In the genomic region with DNA sequence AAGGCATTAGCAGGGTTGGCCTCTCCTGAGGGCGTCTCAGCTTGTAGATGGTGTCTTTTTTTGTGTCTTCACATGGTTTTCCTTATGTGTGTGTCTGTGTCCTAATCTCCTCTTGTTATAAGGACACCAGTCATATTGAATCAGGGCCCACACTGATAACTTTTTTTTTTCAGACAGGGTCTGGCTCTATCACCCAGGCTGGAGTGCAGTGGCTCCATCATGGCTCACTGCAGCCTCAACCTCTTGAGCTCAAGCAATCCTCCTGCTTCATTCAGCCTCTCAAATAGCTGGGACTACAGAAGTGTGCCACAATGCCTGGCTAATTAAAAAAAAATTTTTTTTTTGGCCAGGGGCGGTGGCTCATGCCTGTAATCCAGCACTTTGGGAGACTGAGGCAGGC, we compare ENCODE assay signal across 6 cellular contexts.
"Had no signal": no experiment of that assay in that cellular context is flagged by ENCODE, and none has a peak within 500 bp of the region (broad histone marks: within the 10 kb centered on the region; RNA-seq: fewer than 3 reads in every experiment).

No MANE protein-coding gene starts in this region.

- H3K27me3 Mint-ChIP-seq: IgD-negative memory B cell had no signal

- DNase-seq: GOT3, H7, KG1 had no signal

- H3K4me1 Mint-ChIP-seq: IgD-negative memory B cell had no signal

- H3K9me3 Mint-ChIP-seq: IgD-negative memory B cell had no signal

- H3K4me3 ChIP-seq: HAP-1 had no signal

- H3K27ac ChIP-seq: HL-60 had no signal

- H3K27ac Mint-ChIP-seq: IgD-negative memory B cell had no signal

- H3K4me3 Mint-ChIP-seq: IgD-negative memory B cell had no signal

- H3K9me3 ChIP-seq: HAP-1 had no signal

- H3K36me3 ChIP-seq: HAP-1 had no signal

- H3K4me1 ChIP-seq: HAP-1 had no signal
